Comparison of ENCODE assay signal across 1 cellular context in the genomic region with DNA sequence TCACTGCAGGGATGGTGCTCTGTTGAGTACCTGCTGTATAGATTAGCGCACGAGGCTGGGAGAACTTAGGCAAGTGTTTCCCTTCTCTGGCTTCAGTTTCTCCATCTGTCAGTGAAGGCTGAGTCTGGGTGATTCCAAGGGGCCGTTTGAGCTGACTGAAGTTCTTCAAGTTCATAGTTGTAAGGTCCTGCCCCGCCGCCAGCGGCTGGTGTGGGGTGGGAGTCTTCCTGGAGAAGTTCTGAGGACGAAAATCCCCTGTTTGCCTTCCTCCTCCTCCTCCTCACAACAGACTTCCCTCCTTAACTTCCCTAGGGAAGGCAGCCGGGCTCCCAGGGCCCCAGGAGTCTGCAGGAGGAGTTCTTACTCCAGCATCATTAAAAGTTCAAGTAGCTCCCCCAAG.
TF ChIP-seq lines count a peak whose summit lies in the region.

No MANE protein-coding gene starts in this region.

TF ChIP-seq in IMR-90, 13 proteins besides CTCF, POLR2A, EP300 and RAD21:
- no peak for TF ChIP-seq USF2 (IDR thresholded peaks at IDR 0.05; ENCODE audit: low read depth, low read length)
- TF ChIP-seq MXI1 (IDR thresholded peaks at IDR 0.05; ENCODE audit: borderline replicate concordance, low read depth, low read length): no peak
- no peak for TF ChIP-seq FOS (IDR thresholded peaks at IDR 0.05; ENCODE audit: low read depth, low read length)
- TF ChIP-seq MAZ (IDR thresholded peaks at IDR 0.05; ENCODE audit: borderline replicate concordance, low read depth, low read length): no peak
- no peak for TF ChIP-seq BHLHE40 (IDR thresholded peaks at IDR 0.05; ENCODE audit: low read depth, low read length)
- TF ChIP-seq ELK1 (IDR thresholded peaks at IDR 0.05; ENCODE audit: borderline replicate concordance, low read depth, low read length): no peak
- no peak for TF ChIP-seq RCOR1 (IDR thresholded peaks at IDR 0.05; ENCODE audit: insufficient replicate concordance, low read length)
- TF ChIP-seq NFE2L2 (IDR thresholded peaks at IDR 0.05; ENCODE audit: low read depth, low read length): no peak
